Comparison of ENCODE assay signal across 1 cellular context in the genomic region with DNA sequence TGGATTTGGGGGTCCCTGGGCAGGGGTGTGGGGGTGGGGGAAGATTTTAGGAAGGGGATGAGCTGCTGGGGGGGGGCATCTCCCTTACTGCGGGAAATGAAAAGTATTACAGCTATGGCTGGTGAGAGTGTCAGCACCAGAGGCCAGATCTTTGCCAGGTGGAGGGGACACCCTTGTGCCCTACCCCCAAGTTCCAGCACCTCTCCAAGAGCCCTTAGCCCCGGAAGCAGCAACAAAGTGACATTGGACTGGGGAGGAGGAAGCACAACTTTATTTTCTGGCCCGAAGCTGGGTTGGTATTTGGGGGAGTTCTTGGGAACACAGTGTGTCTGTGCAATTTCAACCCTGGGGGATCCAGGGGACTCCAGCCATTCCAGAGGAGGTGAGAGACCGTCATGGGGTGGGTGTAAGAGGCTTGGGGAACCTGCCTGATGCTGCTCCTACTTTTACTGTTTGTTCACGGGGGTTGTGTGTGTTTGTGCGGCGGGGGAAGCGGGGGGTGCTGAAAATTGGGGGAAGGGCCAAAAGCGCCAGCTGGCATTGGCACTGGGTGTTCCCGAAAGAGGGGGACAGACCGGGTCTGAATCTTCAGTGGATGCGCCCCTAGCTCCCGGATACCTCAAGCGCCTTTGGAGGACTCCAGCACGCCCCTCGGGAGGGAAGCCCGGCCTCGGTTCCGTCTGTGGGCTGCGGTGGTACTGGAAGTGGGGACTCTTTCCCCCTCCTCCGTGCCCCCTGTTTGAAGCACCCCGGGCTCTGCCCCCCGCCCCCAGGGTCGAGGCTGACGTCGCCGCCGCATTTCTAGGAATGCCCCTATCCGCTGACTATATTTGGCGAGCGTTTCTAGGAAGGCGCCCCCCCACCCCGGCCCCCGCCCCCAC.
TF ChIP-seq lines count a peak whose summit lies in the region.

No MANE protein-coding gene starts in this region.

TF ChIP-seq in GM23338, 12 proteins besides CTCF, POLR2A, EP300 and RAD21 (continued from another document):
- TF ChIP-seq, protein P1, sequence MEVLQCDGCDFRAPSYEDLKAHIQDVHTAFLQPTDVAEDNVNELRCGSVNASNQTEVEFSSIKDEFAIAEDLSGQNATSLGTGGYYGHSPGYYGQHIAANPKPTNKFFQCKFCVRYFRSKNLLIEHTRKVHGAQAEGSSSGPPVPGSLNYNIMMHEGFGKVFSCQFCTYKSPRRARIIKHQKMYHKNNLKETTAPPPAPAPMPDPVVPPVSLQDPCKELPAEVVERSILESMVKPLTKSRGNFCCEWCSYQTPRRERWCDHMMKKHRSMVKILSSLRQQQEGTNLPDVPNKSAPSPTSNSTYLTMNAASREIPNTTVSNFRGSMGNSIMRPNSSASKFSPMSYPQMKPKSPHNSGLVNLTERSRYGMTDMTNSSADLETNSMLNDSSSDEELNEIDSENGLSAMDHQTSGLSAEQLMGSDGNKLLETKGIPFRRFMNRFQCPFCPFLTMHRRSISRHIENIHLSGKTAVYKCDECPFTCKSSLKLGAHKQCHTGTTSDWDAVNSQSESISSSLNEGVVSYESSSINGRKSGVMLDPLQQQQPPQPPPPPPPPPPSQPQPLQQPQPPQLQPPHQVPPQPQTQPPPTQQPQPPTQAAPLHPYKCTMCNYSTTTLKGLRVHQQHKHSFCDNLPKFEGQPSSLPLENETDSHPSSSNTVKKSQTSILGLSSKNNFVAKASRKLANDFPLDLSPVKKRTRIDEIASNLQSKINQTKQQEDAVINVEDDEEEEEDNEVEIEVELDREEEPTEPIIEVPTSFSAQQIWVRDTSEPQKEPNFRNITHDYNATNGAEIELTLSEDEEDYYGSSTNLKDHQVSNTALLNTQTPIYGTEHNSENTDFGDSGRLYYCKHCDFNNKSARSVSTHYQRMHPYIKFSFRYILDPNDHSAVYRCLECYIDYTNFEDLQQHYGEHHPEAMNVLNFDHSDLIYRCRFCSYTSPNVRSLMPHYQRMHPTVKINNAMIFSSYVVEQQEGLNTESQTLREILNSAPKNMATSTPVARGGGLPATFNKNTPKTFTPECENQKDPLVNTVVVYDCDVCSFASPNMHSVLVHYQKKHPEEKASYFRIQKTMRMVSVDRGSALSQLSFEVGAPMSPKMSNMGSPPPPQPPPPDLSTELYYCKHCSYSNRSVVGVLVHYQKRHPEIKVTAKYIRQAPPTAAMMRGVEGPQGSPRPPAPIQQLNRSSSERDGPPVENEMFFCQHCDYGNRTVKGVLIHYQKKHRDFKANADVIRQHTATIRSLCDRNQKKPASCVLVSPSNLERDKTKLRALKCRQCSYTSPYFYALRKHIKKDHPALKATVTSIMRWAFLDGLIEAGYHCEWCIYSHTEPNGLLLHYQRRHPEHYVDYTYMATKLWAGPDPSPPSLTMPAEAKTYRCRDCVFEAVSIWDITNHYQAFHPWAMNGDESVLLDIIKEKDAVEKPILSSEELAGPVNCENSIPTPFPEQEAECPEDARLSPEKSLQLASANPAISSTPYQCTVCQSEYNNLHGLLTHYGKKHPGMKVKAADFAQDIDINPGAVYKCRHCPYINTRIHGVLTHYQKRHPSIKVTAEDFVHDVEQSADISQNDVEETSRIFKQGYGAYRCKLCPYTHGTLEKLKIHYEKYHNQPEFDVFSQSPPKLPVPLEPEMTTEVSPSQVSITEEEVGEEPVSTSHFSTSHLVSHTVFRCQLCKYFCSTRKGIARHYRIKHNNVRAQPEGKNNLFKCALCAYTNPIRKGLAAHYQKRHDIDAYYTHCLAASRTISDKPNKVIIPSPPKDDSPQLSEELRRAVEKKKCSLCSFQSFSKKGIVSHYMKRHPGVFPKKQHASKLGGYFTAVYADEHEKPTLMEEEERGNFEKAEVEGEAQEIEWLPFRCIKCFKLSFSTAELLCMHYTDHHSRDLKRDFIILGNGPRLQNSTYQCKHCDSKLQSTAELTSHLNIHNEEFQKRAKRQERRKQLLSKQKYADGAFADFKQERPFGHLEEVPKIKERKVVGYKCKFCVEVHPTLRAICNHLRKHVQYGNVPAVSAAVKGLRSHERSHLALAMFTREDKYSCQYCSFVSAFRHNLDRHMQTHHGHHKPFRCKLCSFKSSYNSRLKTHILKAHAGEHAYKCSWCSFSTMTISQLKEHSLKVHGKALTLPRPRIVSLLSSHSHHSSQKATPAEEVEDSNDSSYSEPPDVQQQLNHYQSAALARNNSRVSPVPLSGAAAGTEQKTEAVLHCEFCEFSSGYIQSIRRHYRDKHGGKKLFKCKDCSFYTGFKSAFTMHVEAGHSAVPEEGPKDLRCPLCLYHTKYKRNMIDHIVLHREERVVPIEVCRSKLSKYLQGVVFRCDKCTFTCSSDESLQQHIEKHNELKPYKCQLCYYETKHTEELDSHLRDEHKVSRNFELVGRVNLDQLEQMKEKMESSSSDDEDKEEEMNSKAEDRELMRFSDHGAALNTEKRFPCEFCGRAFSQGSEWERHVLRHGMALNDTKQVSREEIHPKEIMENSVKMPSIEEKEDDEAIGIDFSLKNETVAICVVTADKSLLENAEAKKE (CRISPR knock-in tag; IDR thresholded peaks at IDR 0.05), result no peak
- TF ChIP-seq ZNF331 (CRISPR knock-in tag; IDR thresholded peaks at IDR 0.05; ENCODE audit: low read depth) (no peak), EZH2phosphoT487 (IDR thresholded peaks at IDR 0.05; ENCODE audit: unreplicated experiment) (no peak), JUNB (IDR thresholded peaks at IDR 0.05; ENCODE audit: unreplicated experiment) (no peak), POLR2AphosphoS5 (IDR thresholded peaks at IDR 0.05; ENCODE audit: low read depth) (no peak), NANOG (IDR thresholded peaks at IDR 0.05; ENCODE audit: borderline replicate concordance) (no peak)
- TF ChIP-seq, protein P2, sequence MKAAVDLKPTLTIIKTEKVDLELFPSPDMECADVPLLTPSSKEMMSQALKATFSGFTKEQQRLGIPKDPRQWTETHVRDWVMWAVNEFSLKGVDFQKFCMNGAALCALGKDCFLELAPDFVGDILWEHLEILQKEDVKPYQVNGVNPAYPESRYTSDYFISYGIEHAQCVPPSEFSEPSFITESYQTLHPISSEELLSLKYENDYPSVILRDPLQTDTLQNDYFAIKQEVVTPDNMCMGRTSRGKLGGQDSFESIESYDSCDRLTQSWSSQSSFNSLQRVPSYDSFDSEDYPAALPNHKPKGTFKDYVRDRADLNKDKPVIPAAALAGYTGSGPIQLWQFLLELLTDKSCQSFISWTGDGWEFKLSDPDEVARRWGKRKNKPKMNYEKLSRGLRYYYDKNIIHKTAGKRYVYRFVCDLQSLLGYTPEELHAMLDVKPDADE (IDR thresholded peaks at IDR 0.05), result no peak
- TF ChIP-seq, protein P3, sequence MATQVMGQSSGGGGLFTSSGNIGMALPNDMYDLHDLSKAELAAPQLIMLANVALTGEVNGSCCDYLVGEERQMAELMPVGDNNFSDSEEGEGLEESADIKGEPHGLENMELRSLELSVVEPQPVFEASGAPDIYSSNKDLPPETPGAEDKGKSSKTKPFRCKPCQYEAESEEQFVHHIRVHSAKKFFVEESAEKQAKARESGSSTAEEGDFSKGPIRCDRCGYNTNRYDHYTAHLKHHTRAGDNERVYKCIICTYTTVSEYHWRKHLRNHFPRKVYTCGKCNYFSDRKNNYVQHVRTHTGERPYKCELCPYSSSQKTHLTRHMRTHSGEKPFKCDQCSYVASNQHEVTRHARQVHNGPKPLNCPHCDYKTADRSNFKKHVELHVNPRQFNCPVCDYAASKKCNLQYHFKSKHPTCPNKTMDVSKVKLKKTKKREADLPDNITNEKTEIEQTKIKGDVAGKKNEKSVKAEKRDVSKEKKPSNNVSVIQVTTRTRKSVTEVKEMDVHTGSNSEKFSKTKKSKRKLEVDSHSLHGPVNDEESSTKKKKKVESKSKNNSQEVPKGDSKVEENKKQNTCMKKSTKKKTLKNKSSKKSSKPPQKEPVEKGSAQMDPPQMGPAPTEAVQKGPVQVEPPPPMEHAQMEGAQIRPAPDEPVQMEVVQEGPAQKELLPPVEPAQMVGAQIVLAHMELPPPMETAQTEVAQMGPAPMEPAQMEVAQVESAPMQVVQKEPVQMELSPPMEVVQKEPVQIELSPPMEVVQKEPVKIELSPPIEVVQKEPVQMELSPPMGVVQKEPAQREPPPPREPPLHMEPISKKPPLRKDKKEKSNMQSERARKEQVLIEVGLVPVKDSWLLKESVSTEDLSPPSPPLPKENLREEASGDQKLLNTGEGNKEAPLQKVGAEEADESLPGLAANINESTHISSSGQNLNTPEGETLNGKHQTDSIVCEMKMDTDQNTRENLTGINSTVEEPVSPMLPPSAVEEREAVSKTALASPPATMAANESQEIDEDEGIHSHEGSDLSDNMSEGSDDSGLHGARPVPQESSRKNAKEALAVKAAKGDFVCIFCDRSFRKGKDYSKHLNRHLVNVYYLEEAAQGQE (IDR thresholded peaks at IDR 0.05; ENCODE audit: unreplicated experiment), result no peak
TF ChIP-seq in GM23338: peak in this region for 0.
